ENCODE assay signal across 12 cellular contexts in the genomic region with DNA sequence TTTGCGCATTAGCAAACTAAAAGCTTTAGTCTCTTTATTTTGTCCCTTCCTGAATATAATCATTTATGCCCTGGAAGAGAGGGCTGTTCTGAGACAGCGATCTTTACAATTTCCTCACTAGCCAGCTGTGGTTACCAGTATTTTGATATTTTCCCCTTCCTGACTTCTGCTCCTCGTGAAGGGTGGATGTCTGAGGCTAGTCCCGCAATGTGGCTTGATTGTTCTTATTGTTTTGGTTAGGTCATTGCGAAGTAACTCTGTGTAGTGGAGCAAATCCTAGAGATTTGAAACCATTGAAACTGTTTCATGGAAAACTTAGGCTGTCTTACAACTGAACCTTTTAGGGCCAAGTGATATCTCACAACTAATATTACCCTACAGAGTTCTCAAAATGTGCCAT. TPM values are rescaled to one million over a fixed set of nuclear protein-coding genes. Genes with fewer than 3 reads are reported as not detected.
DNase-seq lines count a peak whose midpoint lies in the region; ATAC-seq, FAIRE-seq and TF ChIP-seq lines count a peak whose summit lies in the region.
"Had no signal": no experiment of that assay in that cellular context is flagged by ENCODE, and none has a peak within 500 bp of the region (broad histone marks: within the 10 kb centered on the region; RNA-seq: fewer than 3 reads in every experiment).

No MANE protein-coding gene starts in this region.

- H2AFZ ChIP-seq in PC-3 (ENCODE audit: low read length), result no peak overlapping the region
- no peak overlapping the region for H2AFZ ChIP-seq in endothelial cell of umbilical vein (ENCODE audit: low read depth, low read length)

- no peaks in the 10 kb centered on the region for H3K9me2 ChIP-seq in PC-3 (replicated peaks; ENCODE audit: low read length)

- no peaks in the 10 kb centered on the region for H3F3A ChIP-seq in PC-3 (ENCODE audit: low read length, unreplicated experiment)

- peaks cover 38% of the 10 kb centered on the region for H3K4me1 Mint-ChIP-seq in osteocyte (ENCODE audit: unreplicated experiment)

- DNase-seq in SIG-M5 treated with dmso at 0.1 percent for 504 hours (lab: John Stamatoyannopoulos, UW; ENCODE audit: unreplicated experiment) (peak; percentile 48), SIG-M5 (lab: John Stamatoyannopoulos, UW) (no peak), PC-3 (no peak), endothelial cell of umbilical vein (ENCODE audit: low read depth, low spot score) (peak; percentile 65), gastrocnemius medialis (no peak), osteocyte (ENCODE audit: extremely low spot score, unreplicated experiment) (no peak)
- DNase-seq: NCI-H1930, occipital lobe had no signal

- no TSS peak for BruUV-seq in PC-3 (replicated peaks; lab: Mats Ljungman, UMichigan)
- no TSS peak for BruUV-seq in endothelial cell of umbilical vein (replicated peaks; lab: Mats Ljungman, UMichigan)

- CTCF ChIA-PET in PC-3 (lab: Charles Lee), result no interaction called here
- CTCF ChIA-PET in endothelial cell of umbilical vein (lab: Charles Lee), result interaction anchor here (1.9 kb wide), 1 partner anchor 19 kb away, joined by 10 read pairs; no protein-coding TSS in a partner anchor

- H3K27me3 Mint-ChIP-seq in osteocyte (ENCODE audit: unreplicated experiment), result no peaks in the 10 kb centered on the region

- H3K79me2 ChIP-seq in PC-3 (ENCODE audit: low read length) (peaks cover 74% of the 10 kb centered on the region), endothelial cell of umbilical vein (ENCODE audit: control insufficient read depth, insufficient read depth, low read length) (peaks cover 66% of the 10 kb centered on the region)

- H3K9me1 ChIP-seq in endothelial cell of umbilical vein (replicated peaks; ENCODE audit: control insufficient read depth, extremely low read depth, insufficient read depth, low read length), result no peaks in the 10 kb centered on the region

- peaks cover 25% of the 10 kb centered on the region for H3K36me3 Mint-ChIP-seq in osteocyte (ENCODE audit: unreplicated experiment)

- peak overlapping the region; percentile 96 for H3K4me3 ChIP-seq in PC-3 (ENCODE audit: low read length)
- peak overlapping the region in 1 of 3 experiments; percentile 95 for H3K4me3 ChIP-seq in endothelial cell of umbilical vein (replicated peaks in 1 of 3; ENCODE audit: insufficient read depth in 1 of 3, low read depth in 1 of 3, low read length in 3 of 3)
- peak overlapping the region in 2 of 4 donors; percentile 66 to 89 for H3K4me3 ChIP-seq in gastrocnemius medialis

- H3K4me3 Mint-ChIP-seq in osteocyte (ENCODE audit: unreplicated experiment), result no peak overlapping the region

- ATAC-seq in PC-3, result no peak
- ATAC-seq in gastrocnemius medialis, result no peak
- ATAC-seq in GM19351 (IDR thresholded peaks at IDR 0.05; ENCODE audit: unreplicated experiment), result no peak
- no peak for ATAC-seq in GM18873 (IDR thresholded peaks at IDR 0.05; ENCODE audit: low FRiP score, unreplicated experiment)

- H3K4me2 ChIP-seq in PC-3 (ENCODE audit: low read length), result peak overlapping the region; percentile 95
- H3K4me2 ChIP-seq in endothelial cell of umbilical vein (ENCODE audit: insufficient read depth, low read length), result peak overlapping the region; percentile 98

- no peak for TF ChIP-seq CTCF in PC-3 (conservative IDR thresholded peaks at IDR 0.05; ENCODE audit: low read depth, low read length)
- TF ChIP-seq CTCF in endothelial cell of umbilical vein (IDR thresholded peaks at IDR 0.05; ENCODE audit: extremely low read depth in 1 of 2, insufficient read depth in 1 of 2, low read depth in 1 of 2, low read length in 2 of 2), result no peak
- TF ChIP-seq CTCF in gastrocnemius medialis (IDR thresholded peaks at IDR 0.05 in 4 of 5, conservative IDR thresholded peaks at IDR 0.05 in 1 of 5), result no peak
- TF ChIP-seq CTCF in osteocyte (IDR thresholded peaks at IDR 0.05), result no peak

- no peak overlapping the region for H3K27ac Mint-ChIP-seq in osteocyte (ENCODE audit: unreplicated experiment)

- TF ChIP-seq POLR2A in endothelial cell of umbilical vein (IDR thresholded peaks at IDR 0.05; ENCODE audit: low read depth, low read length), result no peak
- TF ChIP-seq POLR2A in gastrocnemius medialis (IDR thresholded peaks at IDR 0.05), result no peak

- H3K4me1 ChIP-seq in PC-3 (ENCODE audit: insufficient read depth, low read length), result peaks cover 41% of the 10 kb centered on the region
- H3K4me1 ChIP-seq in endothelial cell of umbilical vein (ENCODE audit: control insufficient read depth, extremely low read depth, insufficient read depth, low read length), result peaks cover 29% of the 10 kb centered on the region
- H3K4me1 ChIP-seq in gastrocnemius medialis, result peaks cover 45 to 61% of the 10 kb centered on the region in 2 donors

- no peak overlapping the region for H3K27ac ChIP-seq in PC-3 (ENCODE audit: low read length)
- H3K27ac ChIP-seq in endothelial cell of umbilical vein (ENCODE audit: insufficient read depth, low read depth, low read length), result peak overlapping the region; percentile 36
- peak overlapping the region; percentile 87 to 99 (median 92) for H3K27ac ChIP-seq in gastrocnemius medialis

- FAIRE-seq in endothelial cell of umbilical vein (lab: Jason Lieb, UNC), result no peak
- FAIRE-seq: A204.1, G401.6 had no signal

- H3K9ac ChIP-seq in PC-3 (ENCODE audit: low read length) (no peak overlapping the region), endothelial cell of umbilical vein (replicated peaks; ENCODE audit: extremely low read depth, insufficient read depth, low read length) (peak overlapping the region; percentile 97)

- H3K9me3 ChIP-seq in PC-3 (ENCODE audit: low read length) (no peaks in the 10 kb centered on the region), endothelial cell of umbilical vein (replicated peaks; ENCODE audit: control insufficient read depth, insufficient read depth, low read length) (no peaks in the 10 kb centered on the region), gastrocnemius medialis (no peaks in the 10 kb centered on the region)

- dilution Hi-C loops in endothelial cell of umbilical vein (cut with MboI; ENCODE audit: extremely low pct_ligation_motif_present, low sequenced_read_pairs), result no loop called here

- POLR2A ChIA-PET in PC-3 (lab: Charles Lee; ENCODE audit: unreplicated experiment) (no interaction called here), endothelial cell of umbilical vein (lab: Charles Lee) (interaction anchor here (0.6 kb wide), 1 partner anchor 116 kb away, joined by 3 read pairs; the partner anchor contains the start of genes BABAM2 and RBKS)

- in situ Hi-C loops in gastrocnemius medialis (cut with MboI; ENCODE audit: low sequenced_read_pairs in 4 of 4), result no loop called here

- peaks cover 18% of the 10 kb centered on the region for H4K20me1 ChIP-seq in PC-3 (ENCODE audit: low read length)
- no peaks in the 10 kb centered on the region for H4K20me1 ChIP-seq in endothelial cell of umbilical vein (replicated peaks; ENCODE audit: control insufficient read depth, extremely low read depth, insufficient read depth, low read length)

- H3K9me3 Mint-ChIP-seq in osteocyte (ENCODE audit: unreplicated experiment), result no peaks in the 10 kb centered on the region

- H3K36me3 ChIP-seq in PC-3 (ENCODE audit: low read depth, low read length) (peaks cover 33% of the 10 kb centered on the region), endothelial cell of umbilical vein (ENCODE audit: control insufficient read depth in 2 of 2, extremely low read depth in 1 of 2, insufficient read depth in 2 of 2, low read length in 2 of 2) (peaks cover 0 to 3% of the 10 kb centered on the region in 2 experiments), gastrocnemius medialis (peaks cover 0 to 14% of the 10 kb centered on the region in 2 donors)

- H3K27me3 ChIP-seq in PC-3 (ENCODE audit: low read length) (no peaks in the 10 kb centered on the region), endothelial cell of umbilical vein (ENCODE audit: control insufficient read depth in 2 of 2, insufficient read depth in 2 of 2, low read length in 2 of 2) (no peaks in the 10 kb centered on the region), gastrocnemius medialis (no peaks in the 10 kb centered on the region)

- intact Hi-C loops in PC-3 (cut with micrococcal nuclease), result loop anchor here (10.0 kb wide), 3 partner anchors 69 to 181 kb away; partner anchors contain the start of genes BABAM2 and RBKS
- intact Hi-C loops in endothelial cell of umbilical vein (cut with micrococcal nuclease), result loop anchor here (10.0 kb wide), 1 partner anchor 501 kb away; no protein-coding TSS in a partner anchor
- intact Hi-C loops in gastrocnemius medialis (cut with DNase I; ENCODE audit: low total_unique reads), result loop anchor here (5.0 to 10.0 kb wide), 2 partner anchors 52 to 621 kb away; partner anchors contain the start of gene FOSL2

TF ChIP-seq in endothelial cell of umbilical vein, 7 proteins besides CTCF, POLR2A, EP300 and RAD21:
- TF ChIP-seq FOS (IDR thresholded peaks at IDR 0.05; ENCODE audit: borderline replicate concordance, insufficient read depth, low read length) (no peak), EZH2 (IDR thresholded peaks at IDR 0.05; ENCODE audit: borderline replicate concordance, low read depth, low read length, severe bottlenecking) (no peak), MYC (IDR thresholded peaks at IDR 0.05; ENCODE audit: low read depth, low read length) (no peak)
- TF ChIP-seq, protein P1, sequence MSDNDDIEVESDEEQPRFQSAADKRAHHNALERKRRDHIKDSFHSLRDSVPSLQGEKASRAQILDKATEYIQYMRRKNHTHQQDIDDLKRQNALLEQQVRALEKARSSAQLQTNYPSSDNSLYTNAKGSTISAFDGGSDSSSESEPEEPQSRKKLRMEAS (IDR thresholded peaks at IDR 0.05; ENCODE audit: insufficient read depth, insufficient read length), result no peak

RNA-seq across cellular contexts. Expression of gene MRPL33, which starts 2.4 kb away (rescaled TPM):
- total RNA-seq in PC-3 (2014; rRNA removed) (95.7 and 110 TPM in 2 replicates), endothelial cell of umbilical vein (96.7 and 97.4 TPM in 2 replicates), gastrocnemius medialis (100 to 1,000 TPM; 231 to 500 (median 388) TPM), osteocyte (43.5 and 51.6 TPM in 2 replicates)
- 22.7 and 36.1 TPM in 2 replicates for polyA plus RNA-seq in endothelial cell of umbilical vein
- polyA plus RNA-seq in endothelial cell of umbilical vein (2011; cell fraction: cytosol; rRNA removed), result 94.7 and 104 TPM in 2 replicates
- polyA plus RNA-seq in endothelial cell of umbilical vein (2011; cell fraction: nucleus; rRNA removed), result 30.5 and 49.8 TPM in 2 replicates
- polyA plus RNA-seq in endothelial cell of umbilical vein (2012), result 202 and 208 TPM in 2 replicates
- polyA minus RNA-seq in endothelial cell of umbilical vein, result 4.9 and 9.9 TPM in 2 replicates
- 10.2 TPM for polyA minus RNA-seq in endothelial cell of umbilical vein (2011; cell fraction: cytosol; rRNA and poly(A)+ RNA removed)
- 10.6 and 10.7 TPM in 2 replicates for polyA minus RNA-seq in endothelial cell of umbilical vein (2011; cell fraction: nucleus; rRNA and poly(A)+ RNA removed)

Comparison
In these comparisons a context has a peak if more than half of its experiments do, and no peak if none do; other contexts are left out.
1. DNase-seq: peak in SIG-M5 treated with dmso at 0.1 percent for 504 hours (single experiment) and endothelial cell of umbilical vein (single experiment); none in SIG-M5 (single experiment), PC-3 (single experiment), gastrocnemius medialis (0 of 2) and osteocyte (single experiment).